In the genomic region with DNA sequence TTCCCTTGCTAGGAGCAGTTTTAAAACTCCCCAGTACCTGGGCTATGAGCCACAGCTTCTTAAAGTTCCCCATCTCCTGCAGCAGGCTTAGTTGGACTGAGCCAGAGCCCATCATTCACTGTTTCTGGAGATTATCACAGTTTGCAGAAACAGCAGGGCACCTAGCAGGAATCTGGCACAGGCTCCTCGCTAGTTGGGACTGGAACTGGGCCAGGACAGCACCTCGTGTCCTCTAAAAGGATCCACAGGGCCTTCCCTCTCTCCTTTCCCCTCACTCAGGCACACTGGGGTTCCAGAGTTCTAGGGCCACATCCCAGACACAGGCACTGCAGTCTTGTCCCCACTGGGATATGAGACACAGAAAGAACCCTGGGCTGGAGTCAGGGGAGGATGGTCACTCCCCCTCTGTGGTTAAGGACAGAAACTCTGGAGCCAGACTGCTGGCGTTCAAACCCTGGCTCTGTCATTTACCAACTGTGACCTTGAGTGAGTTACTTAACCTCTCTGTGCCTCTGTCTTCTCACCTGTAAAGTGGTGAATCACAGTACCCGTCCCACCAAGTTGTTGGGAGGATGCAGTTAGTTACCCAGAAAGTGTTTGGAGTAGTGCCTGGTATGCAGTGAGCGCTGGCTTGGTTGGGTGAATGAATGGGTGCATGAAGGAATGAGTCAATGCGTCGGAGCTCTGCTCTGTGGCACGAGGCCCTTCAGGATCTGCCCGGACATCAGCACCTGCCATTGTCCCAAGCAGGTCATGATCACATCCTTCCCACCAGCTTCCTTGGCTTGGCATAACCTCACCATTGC, we compare ENCODE assay signal across 11 cellular contexts. TPM values are rescaled to one million over a fixed set of nuclear protein-coding genes. Genes with fewer than 3 reads are reported as not detected.
DNase-seq lines count a peak whose midpoint lies in the region; ATAC-seq, FAIRE-seq and TF ChIP-seq lines count a peak whose summit lies in the region.
"Had no signal": no experiment of that assay in that cellular context is flagged by ENCODE, and none has a peak within 500 bp of the region (broad histone marks: within the 10 kb centered on the region; RNA-seq: fewer than 3 reads in every experiment).

No MANE protein-coding gene starts in this region.

- peak overlapping the region; percentile 48 for H3K4me2 ChIP-seq in A549
- H3K4me2 ChIP-seq in HCT116 (ENCODE audit: low read length) = peak overlapping the region; percentile 2; the same call in 1 of the 2 replicates

- FAIRE-seq in A549 (lab: Jason Lieb, UNC) = no peak

- POLR2A ChIA-PET in A549 (lab: Yijun Ruan, JAX) (no interaction called here), HCT116 (lab: Charles Lee) (no interaction called here)

- no peak for TF ChIP-seq CTCF in A549 (IDR thresholded peaks at IDR 0.05)
- TF ChIP-seq CTCF in HCT116 (IDR thresholded peaks at IDR 0.05 in 2 of 3, conservative IDR thresholded peaks at IDR 0.05 in 1 of 3; ENCODE audit: borderline replicate concordance in 1 of 3, insufficient read depth in 1 of 3, low read depth in 2 of 3, low read length in 2 of 3) = no peak
- no peak for TF ChIP-seq CTCF in ascending aorta (IDR thresholded peaks at IDR 0.05)

- intact Hi-C loops in HCT116 (cut with micrococcal nuclease) (no loop called here), ascending aorta (cut with DNase I) (no loop called here)

- no peak overlapping the region for H3K4me3 ChIP-seq in A549
- no peak overlapping the region for H3K4me3 ChIP-seq in HCT116 (replicated peaks in 1 of 2; ENCODE audit: low read depth in 1 of 2, low read length in 2 of 2)
- no peak overlapping the region for H3K4me3 ChIP-seq in ascending aorta

- DNase-seq in A549 (ENCODE audit: low read depth in 1 of 2, low spot score in 1 of 2) (no peak), HCT116 (ENCODE audit: low read depth, low spot score) (no peak), ascending aorta (ENCODE audit: low spot score in 2 of 2) (no peak), kidney tubule cell (ENCODE audit: low spot score) (peak; percentile 91)
- no peak for DNase-seq in stimulated activated CD4-positive, alpha-beta T cell treated with anti-CD3 and anti-CD28 coated beads, Interleukin-2, amount 100 ng/mL, for 24 hours
- DNase-seq in activated CD8-positive, alpha-beta memory T cell treated with anti-CD3 and anti-CD28 coated beads, Interleukin-2, amount 50 U/mL, for 4 hours = no peak
- DNase-seq: activated CD4-positive, alpha-beta T cell treated with anti-CD3 and anti-CD28 coated beads for 4 hours; NCI-H1048 had no signal

- no peaks in the 10 kb centered on the region for H3K27me3 ChIP-seq in HCT116 (ENCODE audit: insufficient read depth, low read length)
- no peaks in the 10 kb centered on the region for H3K27me3 ChIP-seq in ascending aorta
- H3K27me3 ChIP-seq: neutrophil had no signal

- H3K27ac ChIP-seq in A549 (peak overlapping the region; percentile 35 to 74; a peak in 3 of 6 replicates), HCT116 (ENCODE audit: low read depth, low read length) (0 out of 2 replicates have a peak overlapping the region, but pooled peaks have one; percentile 31), ascending aorta (peak overlapping the region; percentile 61 to 75)

- RAD21 ChIA-PET in HCT116 (lab: Charles Lee; ENCODE audit: low non-redundant PET in 1 of 2, low total read pairs in 2 of 2, uncharacterized antibody in 2 of 2, unreplicated experiment in 2 of 2) = interaction anchor here in 1 of 2 experiments (0.8 kb wide), 1 partner anchor 14 kb away, joined by 3 read pairs; no protein-coding TSS in a partner anchor

- peaks cover 57% of the 10 kb centered on the region for H3K4me1 ChIP-seq in A549
- peaks cover 24 to 48% of the 10 kb centered on the region in 2 experiments; a peak in 3 of 4 replicates for H3K4me1 ChIP-seq in HCT116 (ENCODE audit: control insufficient read depth in 1 of 2, insufficient read depth in 2 of 2, low read length in 2 of 2)
- peaks cover 28 to 54% of the 10 kb centered on the region in 2 donors for H3K4me1 ChIP-seq in ascending aorta

- TF ChIP-seq POLR2A in A549 (IDR thresholded peaks at IDR 0.05; ENCODE audit: low read length) = no peak
- no peak for TF ChIP-seq POLR2A in HCT116 (IDR thresholded peaks at IDR 0.05; ENCODE audit: borderline replicate concordance, extremely low read depth, insufficient read depth, insufficient read length)

- H3K9me2 ChIP-seq in HCT116 (ENCODE audit: insufficient read depth) = no peaks in the 10 kb centered on the region

- CTCF ChIA-PET in A549 (lab: Yijun Ruan, JAX) (interaction anchor here (1.0 to 2.7 kb wide), 4 partner anchors 16 to 54 kb away, joined by 3 to 7 read pairs (median 6); no protein-coding TSS in a partner anchor), HCT116 (lab: Charles Lee) (interaction anchor here (0.9 to 1.0 kb wide), 2 partner anchors 15 to 39 kb away, joined by 3 read pairs; no protein-coding TSS in a partner anchor)

- TF ChIP-seq EP300 in A549 (IDR thresholded peaks at IDR 0.05) = no peak

- H3K9me3 ChIP-seq in A549 (no peaks in the 10 kb centered on the region), HCT116 (ENCODE audit: control insufficient read depth in 1 of 2, insufficient read depth in 1 of 2, low read depth in 1 of 2, low read length in 2 of 2) (no peaks in the 10 kb centered on the region), ascending aorta (no peaks in the 10 kb centered on the region)
- H3K9me3 ChIP-seq: neutrophil had no signal

- ATAC-seq in A549 (peak; percentile 22 to 50; a peak in 3 of 6 replicates), HCT116 (no peak), GM18909 (IDR thresholded peaks at IDR 0.05; ENCODE audit: poor library complexity, unreplicated experiment) (no peak), HG03520 (IDR thresholded peaks at IDR 0.05; ENCODE audit: unreplicated experiment) (no peak)

- no peak overlapping the region for H2AFZ ChIP-seq in HCT116 (ENCODE audit: low read depth, low read length, poor library complexity, severe bottlenecking)

- no peak overlapping the region for H3K9ac ChIP-seq in HCT116 (ENCODE audit: low read length)

- H3K79me2 ChIP-seq in HCT116 (ENCODE audit: insufficient read depth, low read length) = peaks cover 29% of the 10 kb centered on the region

- H3K36me3 ChIP-seq in HCT116 (ENCODE audit: control insufficient read depth in 1 of 2, insufficient read depth in 2 of 2, low read length in 2 of 2) = no peaks in the 10 kb centered on the region
- no peaks in the 10 kb centered on the region for H3K36me3 ChIP-seq in ascending aorta
- H3K36me3 ChIP-seq: neutrophil had no signal

- no peaks in the 10 kb centered on the region for H4K20me1 ChIP-seq in HCT116 (ENCODE audit: insufficient read depth)

- BruUV-seq in HCT116 (replicated peaks; lab: Mats Ljungman, UMichigan) = no TSS peak

- WGBS in A549 (ENCODE audit: missing lambda C conversion rate) = 41% methylated on average over 8 of the region's 9 CpGs

- TF ChIP-seq RAD21 in A549 (conservative IDR thresholded peaks at IDR 0.05 in 1 of 2, IDR thresholded peaks at IDR 0.05 in 1 of 2) = no peak
- TF ChIP-seq RAD21 in HCT116 (IDR thresholded peaks at IDR 0.05; ENCODE audit: low read depth) = no peak

TF ChIP-seq in A549, 52 proteins besides CTCF, POLR2A, EP300 and RAD21:
- TF ChIP-seq, protein P1, sequence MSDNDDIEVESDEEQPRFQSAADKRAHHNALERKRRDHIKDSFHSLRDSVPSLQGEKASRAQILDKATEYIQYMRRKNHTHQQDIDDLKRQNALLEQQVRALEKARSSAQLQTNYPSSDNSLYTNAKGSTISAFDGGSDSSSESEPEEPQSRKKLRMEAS (IDR thresholded peaks at IDR 0.05) = 0 out of 2 replicates have a peak, but pooled peaks have one; percentile 27
- TF ChIP-seq MAZ (IDR thresholded peaks at IDR 0.05; ENCODE audit: borderline replicate concordance, low read depth, low read length) = no peak
TF ChIP-seq in A549: peak in this region for 1.

TF ChIP-seq in HCT116, 20 proteins besides CTCF, POLR2A, EP300 and RAD21 (continues in another document):
- TF ChIP-seq SIN3A (IDR thresholded peaks at IDR 0.05; ENCODE audit: low read depth) (no peak), ZFX (IDR thresholded peaks at IDR 0.05) (no peak), EGR1 (IDR thresholded peaks at IDR 0.05; ENCODE audit: low read depth) (no peak), FOSL1 (IDR thresholded peaks at IDR 0.05; ENCODE audit: low read depth) (no peak), SRF (IDR thresholded peaks at IDR 0.05; ENCODE audit: low read depth) (no peak), ZBTB33 (IDR thresholded peaks at IDR 0.05; ENCODE audit: extremely low read depth, insufficient replicate concordance, low read length) (no peak), CEBPB (IDR thresholded peaks at IDR 0.05; ENCODE audit: low read depth) (no peak)

RNA-seq across cellular contexts. Expression of gene ECE1, which starts 18.8 kb away (rescaled TPM):
- polyA plus RNA-seq in A549 (2011; rRNA removed) (81.8 and 86.4 TPM in 2 replicates), A549 (2017; fragmentation: RNase III; extraction: RNeasy Plus Mini Kit Qiagen cat#74134 plus additional on column Dnase treatment) (40.5 to 53.2 TPM (median 45.7 TPM) in 3 replicates)
- polyA plus RNA-seq in A549 (2012; cell fraction: cytosol; rRNA removed) = 32.0 and 38.7 TPM in 2 replicates
- 55.8 and 74.0 TPM in 2 replicates for polyA plus RNA-seq in A549 (2012; cell fraction: nucleus; rRNA removed)
- 48.6 and 51.8 TPM in 2 replicates for polyA minus RNA-seq in A549 (2011; rRNA and poly(A)+ RNA removed)
- total RNA-seq in HCT116 (2021; ENCODE audit: unreplicated experiment) (66.8 TPM), ascending aorta (336 TPM)
- polyA plus RNA-seq in HCT116 (2012) = 64.9 and 72.0 TPM in 2 replicates

Comparison
In these comparisons a context has a peak if more than half of its experiments do, and no peak if none do; other contexts are left out.
1. ATAC-seq: peak in A549 (2 of 2); none in HCT116 (single experiment), GM18909 (single experiment) and HG03520 (single experiment).
2. Peak in every context shown above with its lines, with median percentiles within 50 percentile points of each other: H3K27ac ChIP-seq.